19 cellular contexts compared by ENCODE assay signal in the genomic region with DNA sequence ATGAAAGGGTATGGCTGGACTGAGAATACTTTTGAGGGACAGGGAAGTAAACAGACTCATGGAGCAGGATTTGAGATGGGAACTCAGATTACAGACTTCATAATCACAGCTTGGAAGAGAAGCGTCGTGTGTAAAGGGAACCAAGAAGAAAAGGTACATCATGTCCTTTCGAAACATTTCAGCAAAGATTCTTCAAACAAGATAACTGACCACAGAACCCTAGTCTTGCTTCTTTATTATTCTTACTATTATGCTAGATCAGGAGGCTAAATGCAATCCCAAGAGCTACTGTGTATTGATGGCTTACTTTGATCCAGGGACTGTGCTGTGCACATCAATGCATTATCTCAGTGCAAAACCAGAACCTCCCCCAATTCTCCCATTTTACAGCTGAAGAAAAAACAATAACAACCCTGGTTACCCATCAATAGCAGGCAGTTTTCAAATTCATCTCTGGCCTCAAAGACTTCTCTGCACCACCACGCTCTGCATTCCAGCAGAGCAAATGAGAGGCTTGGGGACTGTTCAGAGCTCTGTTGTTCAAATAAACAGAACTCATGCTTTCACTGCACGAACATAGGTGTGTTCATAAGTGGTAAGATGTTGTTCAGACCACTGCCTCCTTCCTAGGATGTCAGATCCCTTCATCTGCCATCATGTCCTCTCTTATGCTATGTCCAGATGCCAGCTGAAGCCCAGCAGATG.
A peak's percentile ranks its signal among the peaks of the same experiment; 100 is the strongest.
DNase-seq lines count a peak whose midpoint lies in the region; ATAC-seq, FAIRE-seq and TF ChIP-seq lines count a peak whose summit lies in the region.
"Had no signal": no experiment of that assay in that cellular context is flagged by ENCODE, and none has a peak within 500 bp of the region (broad histone marks: within the 10 kb centered on the region; RNA-seq: fewer than 3 reads in every experiment).

No MANE protein-coding gene starts in this region.

- no peak overlapping the region for H2BK5ac ChIP-seq in mesenchymal stem cell (ENCODE audit: low read depth, low read length, poor library complexity, severe bottlenecking)

- no peak overlapping the region for H3K4me2 ChIP-seq in endothelial cell of umbilical vein (ENCODE audit: insufficient read depth, low read length)
- no peak overlapping the region for H3K4me2 ChIP-seq in mesenchymal stem cell (ENCODE audit: low read length, poor library complexity, severe bottlenecking)
- H3K4me2 ChIP-seq: SK-N-SH had no signal

- H3K4ac ChIP-seq in mesenchymal stem cell (ENCODE audit: low read depth in 1 of 2, low read length in 2 of 2): no peak overlapping the region

- H2BK120ac ChIP-seq in mesenchymal stem cell (ENCODE audit: low read depth, low read length): no peak overlapping the region

- peaks cover 11% of the 10 kb centered on the region for H3K36me3 Mint-ChIP-seq in nephron progenitor cell (ENCODE audit: low read depth)

- TF ChIP-seq CTCF in LNCaP clone FGC (IDR thresholded peaks at IDR 0.05; ENCODE audit: control insufficient read depth, extremely low read depth, insufficient read depth) (no peak), endothelial cell of umbilical vein (IDR thresholded peaks at IDR 0.05; ENCODE audit: extremely low read depth in 1 of 2, insufficient read depth in 1 of 2, low read depth in 1 of 2, low read length in 2 of 2) (no peak), tibial artery (IDR thresholded peaks at IDR 0.05) (no peak), pancreas (IDR thresholded peaks at IDR 0.05) (no peak), nephron progenitor cell (IDR thresholded peaks at IDR 0.05) (no peak)

- no peak for ATAC-seq in pancreas
- ATAC-seq: HepG2 had no signal

- H3K9me3 ChIP-seq in endothelial cell of umbilical vein (replicated peaks; ENCODE audit: control insufficient read depth, insufficient read depth, low read length) (no peaks in the 10 kb centered on the region), mesenchymal stem cell (ENCODE audit: control insufficient read depth, low read length) (peaks cover 5% of the 10 kb centered on the region), tibial artery (no peaks in the 10 kb centered on the region), pancreas (no peaks in the 10 kb centered on the region)

- no TSS peak for BruUV-seq in endothelial cell of umbilical vein (replicated peaks; lab: Mats Ljungman, UMichigan)

- DNase-seq in LNCaP clone FGC (ENCODE audit: low read depth) (peak; percentile 77), endothelial cell of umbilical vein (ENCODE audit: low read depth, low spot score) (no peak), mesenchymal stem cell (peak; percentile 30), tibial artery (no peak), pancreas (no peak), nephron progenitor cell (no peak), HEK293T (ENCODE audit: extremely low spot score) (no peak)
- DNase-seq: AML-193, DMS79, Karpas-422, NCI-H1105 treated with DMSO at 0.1 percent for 48 hours, NCI-H187 treated with DMSO at 0.1 percent for 48 hours, NCI-H345, NCI-H526 treated with DMSO at 0.1 percent for 48 hours, SHP77, SK-N-SH had no signal

- no peak overlapping the region for H2BK12ac ChIP-seq in mesenchymal stem cell (ENCODE audit: low read length in 2 of 2)

- H3K27ac ChIP-seq in endothelial cell of umbilical vein (ENCODE audit: insufficient read depth, low read depth, low read length): no peak overlapping the region
- no peak overlapping the region for H3K27ac ChIP-seq in mesenchymal stem cell (ENCODE audit: low read length, poor library complexity, severe bottlenecking)
- H3K27ac ChIP-seq in tibial artery: peak overlapping the region; percentile 76 to 78
- no peak overlapping the region for H3K27ac ChIP-seq in pancreas

- no peak overlapping the region for H4K8ac ChIP-seq in mesenchymal stem cell (ENCODE audit: low read length)

- no peak overlapping the region for H3K14ac ChIP-seq in mesenchymal stem cell (ENCODE audit: low read length in 2 of 2)

- H3K79me2 ChIP-seq in endothelial cell of umbilical vein (ENCODE audit: control insufficient read depth, insufficient read depth, low read length): no peaks in the 10 kb centered on the region

- H3K4me3 Mint-ChIP-seq in nephron progenitor cell: no peak overlapping the region

- H3K9ac ChIP-seq in endothelial cell of umbilical vein (replicated peaks; ENCODE audit: extremely low read depth, insufficient read depth, low read length) (no peak overlapping the region), mesenchymal stem cell (ENCODE audit: low read length) (no peak overlapping the region)
- H3K9ac ChIP-seq: SK-N-SH had no signal

- CTCF ChIA-PET in endothelial cell of umbilical vein (lab: Charles Lee): interaction anchor here (0.8 to 2.5 kb wide), 8 partner anchors 8 to 295 kb away, joined by 3 to 10 read pairs (median 4); a partner anchor contains a TSS
- CTCF ChIA-PET in HEK293T (lab: Yijun Ruan, JAX): no interaction called here

- no peak for TF ChIP-seq POLR2A in endothelial cell of umbilical vein (IDR thresholded peaks at IDR 0.05; ENCODE audit: low read depth, low read length)

- H2AK5ac ChIP-seq in mesenchymal stem cell (ENCODE audit: low read length, severe bottlenecking): no peak overlapping the region

- H3K27ac Mint-ChIP-seq in nephron progenitor cell: no peak overlapping the region

- H4K20me1 ChIP-seq in endothelial cell of umbilical vein (replicated peaks; ENCODE audit: control insufficient read depth, extremely low read depth, insufficient read depth, low read length): no peaks in the 10 kb centered on the region

- intact Hi-C loops in endothelial cell of umbilical vein (cut with micrococcal nuclease) (no loop called here), tibial artery (cut with DNase I; ENCODE audit: low total_unique reads) (loop anchor here (10.0 kb wide), 1 partner anchor 67 kb away; no protein-coding TSS in a partner anchor), pancreas (cut with DNase I) (no loop called here)

- no peak overlapping the region for H4K91ac ChIP-seq in mesenchymal stem cell (ENCODE audit: low read length)

- H3K27me3 Mint-ChIP-seq in nephron progenitor cell (ENCODE audit: low read depth, poor library complexity): peaks cover 10% of the 10 kb centered on the region

- H3K4me3 ChIP-seq in LNCaP clone FGC (ENCODE audit: low read depth, low read length) (no peak overlapping the region), endothelial cell of umbilical vein (replicated peaks in 1 of 3; ENCODE audit: insufficient read depth in 1 of 3, low read depth in 1 of 3, low read length in 3 of 3) (no peak overlapping the region), mesenchymal stem cell (ENCODE audit: insufficient read depth in 1 of 2, low read depth in 1 of 2, low read length in 2 of 2) (no peak overlapping the region), tibial artery (no peak overlapping the region), pancreas (no peak overlapping the region)

- peaks cover 8% of the 10 kb centered on the region for H3K4me1 ChIP-seq in endothelial cell of umbilical vein (ENCODE audit: control insufficient read depth, extremely low read depth, insufficient read depth, low read length)
- H3K4me1 ChIP-seq in mesenchymal stem cell (ENCODE audit: control insufficient read depth, insufficient read depth, low read depth, low read length): peaks cover 9% of the 10 kb centered on the region
- peaks cover 7 to 58% (median 45%) of the 10 kb centered on the region in 4 donors for H3K4me1 ChIP-seq in tibial artery
- no peaks in the 10 kb centered on the region for H3K4me1 ChIP-seq in pancreas

- POLR2A ChIA-PET in endothelial cell of umbilical vein (lab: Charles Lee) (no interaction called here), HEK293T (lab: Yijun Ruan, JAX) (no interaction called here)

- peaks cover 3% of the 10 kb centered on the region for H3K79me1 ChIP-seq in mesenchymal stem cell (replicated peaks; ENCODE audit: low read length, poor library complexity, severe bottlenecking)

- dilution Hi-C loops in endothelial cell of umbilical vein (cut with MboI; ENCODE audit: extremely low pct_ligation_motif_present, low sequenced_read_pairs): no loop called here

- H3K9me3 Mint-ChIP-seq in nephron progenitor cell: peaks cover 49% of the 10 kb centered on the region

- no peak overlapping the region for H3K23ac ChIP-seq in mesenchymal stem cell (ENCODE audit: low read length in 2 of 2)

- H3K36me3 ChIP-seq in endothelial cell of umbilical vein (ENCODE audit: control insufficient read depth in 2 of 2, extremely low read depth in 1 of 2, insufficient read depth in 2 of 2, low read length in 2 of 2): no peaks in the 10 kb centered on the region
- H3K36me3 ChIP-seq in mesenchymal stem cell (ENCODE audit: control insufficient read depth in 1 of 2, insufficient read depth in 2 of 2, low read depth in 1 of 2, low read length in 2 of 2): no peaks in the 10 kb centered on the region
- no peaks in the 10 kb centered on the region for H3K36me3 ChIP-seq in tibial artery
- no peaks in the 10 kb centered on the region for H3K36me3 ChIP-seq in pancreas

- H3K27me3 ChIP-seq in endothelial cell of umbilical vein (ENCODE audit: control insufficient read depth in 2 of 2, insufficient read depth in 2 of 2, low read length in 2 of 2): no peaks in the 10 kb centered on the region
- no peaks in the 10 kb centered on the region for H3K27me3 ChIP-seq in mesenchymal stem cell (ENCODE audit: control insufficient read depth in 1 of 2, insufficient read depth in 1 of 2, low read length in 2 of 2)
- no peaks in the 10 kb centered on the region for H3K27me3 ChIP-seq in tibial artery
- no peaks in the 10 kb centered on the region for H3K27me3 ChIP-seq in pancreas

- H3K4me1 Mint-ChIP-seq in nephron progenitor cell: peaks cover 34% of the 10 kb centered on the region

- 72% methylated on average over 2 of the region's 5 CpGs for WGBS in mesenchymal stem cell
- 80 to 81% methylated on average over 5 of the region's 5 CpGs for WGBS in pancreas, 2 donors

- H2AFZ ChIP-seq in endothelial cell of umbilical vein (ENCODE audit: low read depth, low read length) (no peak overlapping the region), mesenchymal stem cell (ENCODE audit: low read depth, low read length) (no peak overlapping the region)

- no peak overlapping the region for H2BK15ac ChIP-seq in mesenchymal stem cell (ENCODE audit: low read depth, poor library complexity, severe bottlenecking)

- no peaks in the 10 kb centered on the region for H3K9me1 ChIP-seq in endothelial cell of umbilical vein (replicated peaks; ENCODE audit: control insufficient read depth, extremely low read depth, insufficient read depth, low read length)

- peak; percentile 35 for FAIRE-seq in endothelial cell of umbilical vein (lab: Jason Lieb, UNC)
- FAIRE-seq in pancreas (lab: Jason Lieb, UNC): no peak
- FAIRE-seq: H1, HepG2, RCC 7860 had no signal

- no peak overlapping the region for H3K18ac ChIP-seq in mesenchymal stem cell (ENCODE audit: low read depth in 1 of 2, low read length in 2 of 2)

TF ChIP-seq in endothelial cell of umbilical vein, 7 proteins besides CTCF, POLR2A, EP300 and RAD21 (continues in another document):
- TF ChIP-seq GATA2 (IDR thresholded peaks at IDR 0.05; ENCODE audit: insufficient read depth, insufficient read length, low read depth, low read length): no peak
- TF ChIP-seq JUN (IDR thresholded peaks at IDR 0.05; ENCODE audit: borderline replicate concordance, insufficient read depth, insufficient read length, low read depth): no peak

TF ChIP-seq in HEK293T, 16 proteins besides CTCF, POLR2A, EP300 and RAD21 (continues in another document):
- TF ChIP-seq CTBP1 (IDR thresholded peaks at IDR 0.05; ENCODE audit: borderline replicate concordance) (no peak), ZNF384 (IDR thresholded peaks at IDR 0.05) (no peak), SUZ12 (IDR thresholded peaks at IDR 0.05) (no peak), NFRKB (IDR thresholded peaks at IDR 0.05) (no peak)

Comparison
In these comparisons a context has a peak if more than half of its experiments do, and no peak if none do; other contexts are left out.
1. DNase-seq: peak in LNCaP clone FGC (single experiment) and mesenchymal stem cell (single experiment); none in endothelial cell of umbilical vein (single experiment), tibial artery (0 of 2), pancreas (0 of 6), nephron progenitor cell (single experiment) and HEK293T (single experiment).
2. H3K27ac ChIP-seq: peak in tibial artery (2 of 2); none in endothelial cell of umbilical vein (single experiment), mesenchymal stem cell (single experiment) and pancreas (0 of 4).